Comparison of ENCODE assay signal across 10 cellular contexts in genomic region chr3:125032100-125032643, GRCh38. TPM values are rescaled to one million over a fixed set of nuclear protein-coding genes. Genes with fewer than 3 reads are reported as not detected.
DNase-seq lines count a peak whose midpoint lies in the region; ATAC-seq and TF ChIP-seq lines count a peak whose summit lies in the region.
"Had no signal": no experiment of that assay in that cellular context is flagged by ENCODE, and none has a peak within 500 bp of the region (broad histone marks: within the 10 kb centered on the region; RNA-seq: fewer than 3 reads in every experiment).

No MANE protein-coding gene starts in this region.

- H2AFZ ChIP-seq in Karpas-422 (ENCODE audit: low read length): no peak overlapping the region

- H3K79me2 ChIP-seq in Karpas-422 (ENCODE audit: low read length): peaks cover 99% of the 10 kb centered on the region

- H4K20me1 ChIP-seq in BLaER1 treated with 17β-estradiol and CSF1 and Interleukin-3, amounts not matched to agents 10 nM and 100 nM: peaks cover 0 to 22% (median 0%) of the 10 kb centered on the region in 11 experiments; a peak in 4 of 22 replicates
- H4K20me1 ChIP-seq in Karpas-422 (ENCODE audit: insufficient read depth, low read depth, low read length): no peaks in the 10 kb centered on the region; the same call in 1 of the 2 replicates

- no peak overlapping the region for H3K4me3 ChIP-seq in BLaER1 treated with 17β-estradiol and CSF1 and Interleukin-3, amounts not matched to agents 10 nM and 100 nM
- no peak overlapping the region for H3K4me3 ChIP-seq in Karpas-422 (ENCODE audit: low read length)
- H3K4me3 ChIP-seq in lung: no peak overlapping the region
- H3K4me3 ChIP-seq in coronary artery: no peak overlapping the region

- H3K4me1 ChIP-seq in BLaER1 treated with 17β-estradiol and CSF1 and Interleukin-3, amounts not matched to agents 10 nM and 100 nM: peaks cover 12 to 37% (median 23%) of the 10 kb centered on the region in 10 experiments
- H3K4me1 ChIP-seq in Karpas-422 (ENCODE audit: low read length) (peaks cover 75% of the 10 kb centered on the region), lung (ENCODE audit: control insufficient read depth in 2 of 2, insufficient read depth in 2 of 2, low read length in 2 of 2) (peaks cover 17 to 21% of the 10 kb centered on the region in 2 donors)

- DNase-seq in Karpas-422: peak; percentile 59
- peak; percentile 57 for DNase-seq in dermis blood vessel endothelial cell
- no peak for DNase-seq in lung (ENCODE audit: low spot score)
- DNase-seq in coronary artery (ENCODE audit: low spot score): no peak
- DNase-seq in activated CD4-positive, CD25-positive, alpha-beta regulatory T cell treated with anti-CD3 and anti-CD28 coated beads, Interleukin-2, amount 50 U/mL, for 72 hours: no peak
- no peak for DNase-seq in LoVo (ENCODE audit: low spot score)
- DNase-seq: cerebellar nuclear complex, NCI-H2029 treated with DMSO at 0.1 percent for 48 hours had no signal

- WGBS in lung, 2 donors: 62 to 68% methylated on average over 5 of the region's 5 CpGs

- H3K27me3 ChIP-seq in BLaER1 treated with 17β-estradiol and CSF1 and Interleukin-3, amounts not matched to agents 10 nM and 100 nM: no peaks in the 10 kb centered on the region
- H3K27me3 ChIP-seq in Karpas-422 (ENCODE audit: low read length) (no peaks in the 10 kb centered on the region), lung (ENCODE audit: control insufficient read depth, insufficient read depth) (no peaks in the 10 kb centered on the region)

- H3K36me3 ChIP-seq in BLaER1 treated with 17β-estradiol and CSF1 and Interleukin-3, amounts not matched to agents 10 nM and 100 nM: peaks cover 13 to 40% (median 19%) of the 10 kb centered on the region in 11 experiments; a peak in 21 of 22 replicates
- H3K36me3 ChIP-seq in Karpas-422 (ENCODE audit: insufficient read depth, low read length) (peaks cover 50% of the 10 kb centered on the region), lung (ENCODE audit: control insufficient read depth in 2 of 2, insufficient read depth in 2 of 2, low read length in 2 of 2) (peaks cover 10 to 13% of the 10 kb centered on the region in 2 donors)

- no peaks in the 10 kb centered on the region for H3K9me2 ChIP-seq in Karpas-422 (replicated peaks; ENCODE audit: insufficient read depth, low read length)

- peaks cover 16 to 24% (median 18%) of the 10 kb centered on the region in 11 experiments; a peak in 21 of 22 replicates for H3K9me3 ChIP-seq in BLaER1 treated with 17β-estradiol and CSF1 and Interleukin-3, amounts not matched to agents 10 nM and 100 nM (replicated peaks in 1 of 11)
- H3K9me3 ChIP-seq in Karpas-422 (ENCODE audit: low read length) (no peaks in the 10 kb centered on the region), lung (ENCODE audit: control insufficient read depth in 2 of 2, insufficient read depth in 1 of 2, low read length in 1 of 2) (no peaks in the 10 kb centered on the region)

- peak overlapping the region; percentile 29 to 79 (median 66) for H3K4me2 ChIP-seq in BLaER1 treated with 17β-estradiol and CSF1 and Interleukin-3, amounts not matched to agents 10 nM and 100 nM
- H3K4me2 ChIP-seq in Karpas-422 (ENCODE audit: low read depth, low read length, poor library complexity, severe bottlenecking): peak overlapping the region; percentile 0

- no peak for ATAC-seq in lung (ENCODE audit: insufficient read depth, low FRiP score)
- no peak for ATAC-seq in GM21723 (IDR thresholded peaks at IDR 0.05; ENCODE audit: unreplicated experiment)

- TF ChIP-seq CTCF in lung (IDR thresholded peaks at IDR 0.05; ENCODE audit: control extremely low read depth, extremely low read depth): no peak
- TF ChIP-seq CTCF in coronary artery (IDR thresholded peaks at IDR 0.05): no peak

- peak overlapping the region in 6 of 11 experiments; percentile 1 to 54 (median 36); a peak in 9 of 22 replicates for H3K27ac ChIP-seq in BLaER1 treated with 17β-estradiol and CSF1 and Interleukin-3, amounts not matched to agents 10 nM and 100 nM
- H3K27ac ChIP-seq in Karpas-422 (ENCODE audit: low read length) (peak overlapping the region; percentile 63), lung (ENCODE audit: low read depth in 1 of 2, low read length in 1 of 2) (peak overlapping the region; percentile 15 to 36), coronary artery (no peak overlapping the region)

- H3K9ac ChIP-seq in BLaER1 treated with 17β-estradiol and CSF1 and Interleukin-3, amounts not matched to agents 10 nM and 100 nM: 0 out of 22 replicates have a peak overlapping the region, but pooled peaks of 1 of the 11 experiments have one; percentile 5
- H3K9ac ChIP-seq in Karpas-422 (ENCODE audit: low read length): peak overlapping the region; percentile 17; the same call in 1 of the 2 replicates

RNA-seq across cellular contexts. Expression of gene HEG1, which starts 23.6 kb away (rescaled TPM):
- 57.3 and 57.9 TPM in 2 replicates for total RNA-seq in Karpas-422 (2014; rRNA removed; shearing (Covaris generic); ENCODE audit: low replicate concordance)
- total RNA-seq in dermis blood vessel endothelial cell (55.6 and 103 TPM in 2 replicates), lung (100 to 1,000 TPM in 1 of 2 donors, 10 to 100 TPM in 1; 90.4 to 115 TPM)
- polyA plus RNA-seq in lung: 10 to 100 TPM; 18.0 to 40.9 TPM

Comparison
In these comparisons a context has a peak if more than half of its experiments do, and no peak if none do; other contexts are left out.
1. H3K27ac ChIP-seq: peak in BLaER1 treated with 17β-estradiol and CSF1 and Interleukin-3, amounts not matched to agents 10 nM and 100 nM (6 of 11), Karpas-422 (single experiment) and lung (2 of 2); none in coronary artery (0 of 2).
2. DNase-seq: peak in Karpas-422 (single experiment) and dermis blood vessel endothelial cell (single experiment); none in lung (single experiment), coronary artery (single experiment), activated CD4-positive, CD25-positive, alpha-beta regulatory T cell treated with anti-CD3 and anti-CD28 coated beads, Interleukin-2, amount 50 U/mL, for 72 hours (single experiment) and LoVo (single experiment).